9 cellular contexts compared by ENCODE assay signal in genomic region chr20:25508083-25508770, GRCh38.
A peak's percentile ranks its signal among the peaks of the same experiment; 100 is the strongest.
DNase-seq lines count a peak whose midpoint lies in the region; TF ChIP-seq lines count a peak whose summit lies in the region.
"Had no signal": no experiment of that assay in that cellular context is flagged by ENCODE, and none has a peak within 500 bp of the region (broad histone marks: within the 10 kb centered on the region; RNA-seq: fewer than 3 reads in every experiment).

No MANE protein-coding gene starts in this region.

- H3K9ac ChIP-seq in skeletal muscle satellite cell (ENCODE audit: low read depth, low read length), result peak overlapping the region; percentile 9

- no peaks in the 10 kb centered on the region for H3K27me3 ChIP-seq in H7 (ENCODE audit: control insufficient read depth, insufficient read depth, low read length)
- no peaks in the 10 kb centered on the region for H3K27me3 ChIP-seq in skeletal muscle satellite cell (ENCODE audit: control insufficient read depth, insufficient read depth, low read length)

- H3K36me3 ChIP-seq in H7 (replicated peaks; ENCODE audit: control insufficient read depth, insufficient read depth, low read length), result peaks cover 32% of the 10 kb centered on the region
- H3K36me3 ChIP-seq in skeletal muscle satellite cell (ENCODE audit: insufficient read depth, low read length), result peaks cover 8% of the 10 kb centered on the region

- TF ChIP-seq CTCF in foreskin fibroblast (IDR thresholded peaks at IDR 0.05; ENCODE audit: low read depth, low read length), result no peak

- H3K4me1 ChIP-seq in skeletal muscle satellite cell (ENCODE audit: control insufficient read depth, insufficient read depth, low read length), result peaks cover 17% of the 10 kb centered on the region

- no peaks in the 10 kb centered on the region for H3K9me3 ChIP-seq in skeletal muscle satellite cell (replicated peaks; ENCODE audit: low read length)

- H3K4me2 ChIP-seq in skeletal muscle satellite cell (ENCODE audit: low read length), result peak overlapping the region; percentile 22

- peak; percentile 53 for DNase-seq in H7
- peak; percentile 76 for DNase-seq in SHP77 treated with DMSO at 0.1 percent for 48 hours (lab: John Stamatoyannopoulos, UW)
- DNase-seq in foreskin fibroblast, result peak; percentile 83 to 87
- no peak for DNase-seq in activated T-cell treated with anti-CD3 and anti-CD28 coated beads, Interleukin-2, amount 50 U/mL, for 1 hour
- DNase-seq in stimulated activated CD4-positive, alpha-beta T cell treated with anti-CD3 and anti-CD28 coated beads, Interleukin-4, amount 100 ng/mL, for 4 hours, result no peak
- DNase-seq in Ammon's horn (ENCODE audit: low spot score), result no peak
- DNase-seq in GDM1 (lab: John Stamatoyannopoulos, UW), result no peak
- DNase-seq: activated CD4-positive, CD25-positive, alpha-beta regulatory T cell had no signal

- H3K4me3 ChIP-seq in H7 (ENCODE audit: insufficient read depth, low read depth, low read length), result no peak overlapping the region
- no peak overlapping the region for H3K4me3 ChIP-seq in foreskin fibroblast (ENCODE audit: low read depth in 1 of 2, low read length in 2 of 2)
- no peak overlapping the region for H3K4me3 ChIP-seq in skeletal muscle satellite cell (ENCODE audit: low read length)

Comparison
In these comparisons a context has a peak if more than half of its experiments do, and no peak if none do; other contexts are left out.
1. DNase-seq: peak in H7 (single experiment), SHP77 treated with DMSO at 0.1 percent for 48 hours (single experiment) and foreskin fibroblast (2 of 2); none in activated T-cell treated with anti-CD3 and anti-CD28 coated beads, Interleukin-2, amount 50 U/mL, for 1 hour (single experiment), stimulated activated CD4-positive, alpha-beta T cell treated with anti-CD3 and anti-CD28 coated beads, Interleukin-4, amount 100 ng/mL, for 4 hours (0 of 2), Ammon's horn (single experiment) and GDM1 (single experiment).